ENCODE assay signal across 24 cellular contexts in genomic region chr3:45873638-45874037, GRCh38. TPM values are rescaled to one million over a fixed set of nuclear protein-coding genes. Genes with fewer than 3 reads are reported as not detected.
"Had no signal": no experiment of that assay in that cellular context is flagged by ENCODE, and none has a peak within 500 bp of the region (broad histone marks: within the 10 kb centered on the region; RNA-seq: fewer than 3 reads in every experiment).

No MANE protein-coding gene starts in this region.

- H3K27ac ChIP-seq: KMS-11, SJSA1, SK-N-MC had no signal

- H3K9me3 ChIP-seq: SJSA1 had no signal

- ATAC-seq: HepG2 had no signal

- DNase-seq: IMR-90, MV-4-11, NCI-H1048, NCI-H1105, NCI-H1417, NCI-H1436 treated with DMSO at 0.1 percent for 48 hours, NCI-H1694, NCI-H187 treated with DMSO at 0.1 percent for 48 hours, NCI-H2029 treated with DMSO at 0.1 percent for 48 hours, NCI-H2171 treated with DMSO at 0.1 percent for 48 hours, NCI-H345, NCI-H446 treated with DMSO at 0.1 percent for 48 hours, NCI-H510A treated with DMSO at 0.1 percent for 48 hours, NCI-H526, Right ventricle myocardium superior, RPMI8226, SIG-M5 had no signal

- H3K36me3 ChIP-seq: SJSA1 had no signal

RNA-seq across cellular contexts. Expression of gene CCR9, which starts 12.7 kb away (rescaled TPM):
- total RNA-seq: HepG2, HT1080, IMR-90, LHCN-M2, MCF 10A, Right ventricle myocardium superior, SJSA1 had no signal
